Comparison of ENCODE assay signal across 11 cellular contexts in genomic region chr2:26412091-26412673, GRCh38. TPM values are rescaled to one million over a fixed set of nuclear protein-coding genes. Genes with fewer than 3 reads are reported as not detected.
DNase-seq lines count a peak whose midpoint lies in the region; ATAC-seq, FAIRE-seq and TF ChIP-seq lines count a peak whose summit lies in the region.
"Had no signal": no experiment of that assay in that cellular context is flagged by ENCODE, and none has a peak within 500 bp of the region (broad histone marks: within the 10 kb centered on the region; RNA-seq: fewer than 3 reads in every experiment).

No MANE protein-coding gene starts in this region.

- H3K4me2 ChIP-seq in SK-N-SH, result peak overlapping the region; percentile 35; the same call in 1 of the 2 replicates

- no peak for TF ChIP-seq CTCF in SK-N-SH (IDR thresholded peaks at IDR 0.05)
- no peak for TF ChIP-seq CTCF in GM10248 (IDR thresholded peaks at IDR 0.05; ENCODE audit: control extremely low read depth, extremely low read depth, low read depth, missing control alignments)

- H3K36me3 ChIP-seq in SK-N-SH (replicated peaks in 1 of 2; ENCODE audit: control insufficient read depth in 1 of 2, insufficient read depth in 2 of 2, low read length in 1 of 2) (no peaks in the 10 kb centered on the region), small intestine (ENCODE audit: control insufficient read depth in 2 of 2, insufficient read depth in 2 of 2, low read length in 2 of 2) (no peaks in the 10 kb centered on the region)

- H3F3A ChIP-seq in SK-N-SH (replicated peaks; ENCODE audit: insufficient read depth), result no peaks in the 10 kb centered on the region

- H2AFZ ChIP-seq in SK-N-SH (ENCODE audit: low read depth), result peak overlapping the region; percentile 36; the same call in 1 of the 2 replicates

- no peaks in the 10 kb centered on the region for H3K79me2 ChIP-seq in SK-N-SH (ENCODE audit: insufficient read depth)

- ATAC-seq in SK-N-SH treated with all-trans-retinoic acid at 6 μM for 48 hours, result no peak
- ATAC-seq in activated naive CD4-positive, alpha-beta T cell treated with anti-CD3 and anti-CD28 coated beads, Interleukin-2, amount 50 U/mL, for 72 hours, result peak; percentile 63 to 83

- H3K4me1 ChIP-seq in SK-N-SH (ENCODE audit: control insufficient read depth in 1 of 2, insufficient read depth in 2 of 2, low read depth in 1 of 2, low read length in 1 of 2), result peaks cover 0 to 2% of the 10 kb centered on the region in 2 experiments; a peak in 1 of 4 replicates
- H3K4me1 ChIP-seq in small intestine (ENCODE audit: control insufficient read depth in 2 of 2, insufficient read depth in 1 of 2, low read depth in 1 of 2, low read length in 1 of 2), result no peaks in the 10 kb centered on the region

- H3K4me3 ChIP-seq in SK-N-SH (ENCODE audit: low read depth in 2 of 2, low read length in 1 of 2), result no peak overlapping the region
- H3K4me3 ChIP-seq in small intestine (ENCODE audit: low read depth in 1 of 2, low read length in 2 of 2), result peak overlapping the region in 1 of 2 donors; percentile 24
- H3K4me3 ChIP-seq: SK-N-MC had no signal

- H3K36me3 Mint-ChIP-seq in activated naive CD4-positive, alpha-beta T cell treated with anti-CD3 and anti-CD28 coated beads, Interleukin-2, amount 50 U/mL, for 72 hours, result no peaks in the 10 kb centered on the region

- peak overlapping the region in 1 of 2 donors; percentile 82 for H3K27ac Mint-ChIP-seq in activated naive CD4-positive, alpha-beta T cell treated with anti-CD3 and anti-CD28 coated beads, Interleukin-2, amount 50 U/mL, for 72 hours

- H3K9me3 ChIP-seq in SK-N-SH, result no peaks in the 10 kb centered on the region
- H3K9me3 ChIP-seq in small intestine (ENCODE audit: control insufficient read depth, low read depth), result no peaks in the 10 kb centered on the region

- no peaks in the 10 kb centered on the region for H3K27me3 ChIP-seq in SK-N-SH (ENCODE audit: insufficient read depth)
- no peaks in the 10 kb centered on the region for H3K27me3 ChIP-seq in small intestine (ENCODE audit: control insufficient read depth in 2 of 2, insufficient read depth in 2 of 2, low read length in 2 of 2)

- CTCF ChIA-PET in SK-N-SH (lab: Yijun Ruan, JAX) (no interaction called here), GM10248 (lab: Yijun Ruan, JAX) (no interaction called here)

- H4K20me1 ChIP-seq in SK-N-SH (ENCODE audit: insufficient read depth), result no peaks in the 10 kb centered on the region

- in situ Hi-C loops in KBM-7 (cut with MboI; ENCODE audit: low pct_unique_long_range_greater_than_20kb, low sequenced_read_pairs), result no loop called here

- H3K27ac ChIP-seq in SK-N-SH (ENCODE audit: low read depth in 2 of 2, low read length in 1 of 2), result no peak overlapping the region
- no peak overlapping the region for H3K27ac ChIP-seq in small intestine (ENCODE audit: low read depth in 1 of 2, low read length in 1 of 2)
- H3K27ac ChIP-seq: SK-N-MC had no signal

- H3K9me2 ChIP-seq in SK-N-SH, result no peaks in the 10 kb centered on the region

- H3K9ac ChIP-seq in SK-N-SH, result no peak overlapping the region

- POLR2A ChIA-PET in SK-N-SH (lab: Yijun Ruan, JAX) (no interaction called here), GM10248 (lab: Yijun Ruan, JAX) (no interaction called here)

- WGBS in SK-N-SH (ENCODE audit: low lambda C conversion rate), result 81% methylated on average over 10 of the region's 10 CpGs
- WGBS in small intestine, 3 donors, result 16 to 56% (median 28%) methylated on average over 10 of the region's 10 CpGs

- TF ChIP-seq EP300 in SK-N-SH (IDR thresholded peaks at IDR 0.05; ENCODE audit: borderline replicate concordance in 1 of 2, low read depth in 1 of 2, low read length in 1 of 2), result no peak

- DNase-seq in SK-N-SH (no peak), KBM-7 (peak; percentile 51), small intestine (peak; percentile 47), GM10248 (ENCODE audit: extremely low spot score) (no peak), NCI-H2107 (lab: John Stamatoyannopoulos, UW) (no peak)
- no peak for DNase-seq in activated naive CD4-positive, alpha-beta T cell treated with anti-CD3 and anti-CD28 coated beads, Interleukin-2, amount 50 U/mL, for 72 hours (ENCODE audit: low spot score in 2 of 2)
- no peak for DNase-seq in activated effector memory CD4-positive, alpha-beta T cell treated with anti-CD3 and anti-CD28 coated beads, Interleukin-2, amount 50 U/mL, for 16 hours

- no peak for FAIRE-seq in small intestine (lab: Jason Lieb, UNC)
- FAIRE-seq: A204.1 had no signal

- no peak for TF ChIP-seq RAD21 in SK-N-SH (IDR thresholded peaks at IDR 0.05; ENCODE audit: low read length)

- no peaks in the 10 kb centered on the region for H3K9me3 Mint-ChIP-seq in activated naive CD4-positive, alpha-beta T cell treated with anti-CD3 and anti-CD28 coated beads, Interleukin-2, amount 50 U/mL, for 72 hours

TF ChIP-seq in SK-N-SH, 30 proteins besides CTCF, POLR2A, EP300 and RAD21:
- TF ChIP-seq RFX5 (IDR thresholded peaks at IDR 0.05; ENCODE audit: low read length), result no peak
- no peak for TF ChIP-seq NRF1 (IDR thresholded peaks at IDR 0.05; ENCODE audit: low read depth, low read length)
- TF ChIP-seq FOXM1 (IDR thresholded peaks at IDR 0.05; ENCODE audit: low read depth), result no peak
- no peak for TF ChIP-seq NFIC (IDR thresholded peaks at IDR 0.05; ENCODE audit: borderline replicate concordance)
- no peak for TF ChIP-seq RCOR1 (IDR thresholded peaks at IDR 0.05; ENCODE audit: low read length)
- TF ChIP-seq MEF2A (IDR thresholded peaks at IDR 0.05; ENCODE audit: borderline replicate concordance, low read depth), result no peak
- no peak for TF ChIP-seq PBX3 (IDR thresholded peaks at IDR 0.05)

TF ChIP-seq in SK-N-SH treated with all-trans-retinoic acid at 6 μM for 48 hours, 23 proteins besides CTCF, POLR2A, EP300 and RAD21:
- TF ChIP-seq ZNF8 (CRISPR knock-in tag; IDR thresholded peaks at IDR 0.05), result no peak
- TF ChIP-seq ZFP3 (CRISPR knock-in tag; IDR thresholded peaks at IDR 0.05), result no peak
- TF ChIP-seq GLIS3 (CRISPR knock-in tag; IDR thresholded peaks at IDR 0.05), result no peak
- TF ChIP-seq OSR1 (CRISPR knock-in tag; IDR thresholded peaks at IDR 0.05), result no peak

RNA-seq across cellular contexts. Expression of gene DRC1, which starts 10.5 kb away (rescaled TPM):
- polyA plus RNA-seq in SK-N-SH (2012; rRNA removed) (0.18 TPM in 1 of 2 replicates, not detected in the other), small intestine (under 1 TPM in 1 of 3 donors, not detected in 2; 0.09 TPM)
- 0.01 and 0.04 TPM in 2 replicates for polyA plus RNA-seq in SK-N-SH (2012; cell fraction: cytosol; rRNA removed)
- 0.12 TPM in 1 of 2 replicates, not detected in the other for polyA plus RNA-seq in SK-N-SH (2012; cell fraction: nucleus; rRNA removed)
- total RNA-seq in activated naive CD4-positive, alpha-beta T cell treated with anti-CD3 and anti-CD28 coated beads, Interleukin-2, amount 50 U/mL, for 72 hours, result not detected
- total RNA-seq: dermis microvascular lymphatic vessel endothelial cell had no signal

Comparison
In these comparisons a context has a peak if more than half of its experiments do, and no peak if none do; other contexts are left out.
1. DNase-seq: peak in KBM-7 (single experiment) and small intestine (single experiment); none in SK-N-SH (single experiment), activated naive CD4-positive, alpha-beta T cell treated with anti-CD3 and anti-CD28 coated beads, Interleukin-2, amount 50 U/mL, for 72 hours (0 of 2), GM10248 (single experiment), NCI-H2107 (single experiment) and activated effector memory CD4-positive, alpha-beta T cell treated with anti-CD3 and anti-CD28 coated beads, Interleukin-2, amount 50 U/mL, for 16 hours (single experiment).